In genomic region chr2:230619471-230619870, GRCh38 we compare ENCODE assay signal across 16 cellular contexts.
A peak's percentile ranks its signal among the peaks of the same experiment; 100 is the strongest.
DNase-seq lines count a peak whose midpoint lies in the region; ATAC-seq and TF ChIP-seq lines count a peak whose summit lies in the region.
"Had no signal": no experiment of that assay in that cellular context is flagged by ENCODE, and none has a peak within 500 bp of the region (broad histone marks: within the 10 kb centered on the region; RNA-seq: fewer than 3 reads in every experiment).

No MANE protein-coding gene starts in this region.

- intact Hi-C loops in IMR-90 (cut with micrococcal nuclease), result loop anchor here (10.0 kb wide), 2 partner anchors 695 to 835 kb away; partner anchors contain the start of genes FBXO36 and TRIP12

- H3K14ac ChIP-seq in IMR-90 (replicated peaks; ENCODE audit: low read depth, low read length) (no peak overlapping the region), trophoblast cell (ENCODE audit: low read length) (no peak overlapping the region)

- H2AK5ac ChIP-seq in IMR-90 (ENCODE audit: low read depth, low read length) (no peak overlapping the region), trophoblast cell (ENCODE audit: low read length) (no peak overlapping the region)

- H3K4me1 ChIP-seq in IMR-90 (ENCODE audit: control insufficient read depth, insufficient read depth, low read length), result peaks cover 7% of the 10 kb centered on the region
- H3K4me1 ChIP-seq in trophoblast cell (ENCODE audit: control insufficient read depth in 1 of 2, insufficient read depth in 2 of 2, low read length in 2 of 2), result no peaks in the 10 kb centered on the region
- H3K4me1 ChIP-seq: HAP-1 had no signal

- H4K8ac ChIP-seq in IMR-90 (ENCODE audit: low read depth in 2 of 2, low read length in 2 of 2) (no peak overlapping the region), trophoblast cell (ENCODE audit: low read depth, low read length) (no peak overlapping the region)

- H3K18ac ChIP-seq in IMR-90 (ENCODE audit: low read depth, low read length), result no peak overlapping the region
- H3K18ac ChIP-seq in trophoblast cell (ENCODE audit: low read length), result no peak overlapping the region

- DNase-seq in NCI-H748 (lab: John Stamatoyannopoulos, UW; ENCODE audit: unreplicated experiment), result peak; percentile 58
- no peak for DNase-seq in NCI-H748 treated with DMSO at 0.1 percent for 48 hours (lab: John Stamatoyannopoulos, UW)
- peak; percentile 28 for DNase-seq in IMR-90
- DNase-seq in left kidney (ENCODE audit: low read depth, low spot score), result peak; percentile 87
- no peak for DNase-seq in trophoblast cell
- no peak for DNase-seq in cerebellar nuclear complex (lab: John Stamatoyannopoulos, UW)
- DNase-seq in CD1c-positive myeloid dendritic cell (ENCODE audit: extremely low spot score), result no peak
- DNase-seq: 8988T; CD4-positive, CD25-positive, alpha-beta regulatory T cell; CD8-positive, alpha-beta memory T cell; COR-L47 had no signal

- BruUV-seq in IMR-90 (replicated peaks; lab: Mats Ljungman, UMichigan), result no TSS peak

- no peak overlapping the region for H4K5ac ChIP-seq in IMR-90 (ENCODE audit: low read depth, low read length)

- no peak overlapping the region for H2BK12ac ChIP-seq in trophoblast cell (ENCODE audit: low read length)

- no peak overlapping the region for H3K4me3 ChIP-seq in IMR-90 (ENCODE audit: insufficient read depth, low read depth, low read length)
- H3K4me3 ChIP-seq in trophoblast cell (ENCODE audit: low read depth, low read length), result no peak overlapping the region
- H3K4me3 ChIP-seq: BLaER1 treated with 17β-estradiol and CSF1 and Interleukin-3, amounts not matched to agents 10 nM and 100 nM; HAP-1 had no signal

- no peaks in the 10 kb centered on the region for H3K79me2 ChIP-seq in trophoblast cell (ENCODE audit: control insufficient read depth, insufficient read depth, low read length, poor library complexity)

- H3K9ac ChIP-seq in IMR-90 (ENCODE audit: low read depth, low read length) (no peak overlapping the region), trophoblast cell (ENCODE audit: low read length) (peak overlapping the region; percentile 66)
- H3K9ac ChIP-seq: BLaER1 treated with 17β-estradiol and CSF1 and Interleukin-3, amounts not matched to agents 10 nM and 100 nM had no signal

- ATAC-seq in IMR-90 (ENCODE audit: low read depth), result no peak
- no peak for ATAC-seq in HG03521 (IDR thresholded peaks at IDR 0.05; ENCODE audit: unreplicated experiment)
- ATAC-seq: HepG2 had no signal

- H3K4me2 ChIP-seq in IMR-90 (ENCODE audit: low read depth, low read length) (no peak overlapping the region), trophoblast cell (ENCODE audit: low read length) (no peak overlapping the region)
- H3K4me2 ChIP-seq: BLaER1 treated with 17β-estradiol and CSF1 and Interleukin-3, amounts not matched to agents 10 nM and 100 nM had no signal

- no peak for TF ChIP-seq POLR2A in IMR-90 (IDR thresholded peaks at IDR 0.05; ENCODE audit: low read depth, low read length)

- dilution Hi-C loops in IMR-90 (cut with HindIII; ENCODE audit: low sequenced_read_pairs, unreplicated experiment), result no loop called here

- H2AFZ ChIP-seq in IMR-90 (replicated peaks; ENCODE audit: low read length, poor library complexity) (no peak overlapping the region), trophoblast cell (ENCODE audit: insufficient read depth, low read length, poor library complexity) (no peak overlapping the region)

- WGBS in IMR-90 (ENCODE audit: extremely low coverage in 2 of 2, insufficient read length in 1 of 2), 2 experiments, result 100% methylated on average over 1 of the region's 8 CpGs; no CpG with 5 or more reads in 1 of the 2 experiments
- WGBS in trophoblast cell (ENCODE audit: extremely low coverage, insufficient coverage, insufficient read length), result no CpG with 5 or more reads among the region's 8 CpGs

- no peak for TF ChIP-seq CTCF in IMR-90 (conservative IDR thresholded peaks at IDR 0.05; ENCODE audit: low read depth, low read length)

- H3K36me3 ChIP-seq in IMR-90 (ENCODE audit: control insufficient read depth, insufficient read depth, low read length), result no peaks in the 10 kb centered on the region
- no peaks in the 10 kb centered on the region for H3K36me3 ChIP-seq in trophoblast cell (ENCODE audit: control insufficient read depth in 1 of 2, insufficient read depth in 2 of 2, low read length in 2 of 2)
- H3K36me3 ChIP-seq: BLaER1 treated with 17β-estradiol and CSF1 and Interleukin-3, amounts not matched to agents 10 nM and 100 nM; HAP-1 had no signal

- no peaks in the 10 kb centered on the region for H4K20me1 ChIP-seq in IMR-90 (ENCODE audit: insufficient read depth, low read length)
- H4K20me1 ChIP-seq: BLaER1 treated with 17β-estradiol and CSF1 and Interleukin-3, amounts not matched to agents 10 nM and 100 nM had no signal

- in situ Hi-C loops in IMR-90 (cut with MboI; ENCODE audit: low sequenced_read_pairs), result loop anchor here (10.0 to 25.0 kb wide), 2 partner anchors 185 to 807 kb away; no protein-coding TSS in a partner anchor

- H4K12ac ChIP-seq in trophoblast cell (ENCODE audit: low read depth, low read length), result no peak overlapping the region

- H2BK120ac ChIP-seq in IMR-90 (ENCODE audit: low read depth, low read length), result no peak overlapping the region
- no peak overlapping the region for H2BK120ac ChIP-seq in trophoblast cell (ENCODE audit: insufficient read depth, low read length, poor library complexity)

- H3K27me3 ChIP-seq in IMR-90 (ENCODE audit: control insufficient read depth, insufficient read depth, low read length) (no peaks in the 10 kb centered on the region), trophoblast cell (ENCODE audit: insufficient read depth, low read length) (no peaks in the 10 kb centered on the region)
- H3K27me3 ChIP-seq: BLaER1 treated with 17β-estradiol and CSF1 and Interleukin-3, amounts not matched to agents 10 nM and 100 nM had no signal

- CTCF ChIA-PET in IMR-90 (lab: Yijun Ruan, JAX), result interaction anchor here (0.6 kb wide), 1 partner anchor 26 kb away, joined by 8 read pairs; no protein-coding TSS in a partner anchor

- no peak for TF ChIP-seq RAD21 in IMR-90 (IDR thresholded peaks at IDR 0.05; ENCODE audit: low read length)

- H2BK5ac ChIP-seq in IMR-90 (ENCODE audit: low read depth, low read length, poor library complexity, severe bottlenecking) (no peak overlapping the region), trophoblast cell (ENCODE audit: low read depth, low read length, poor library complexity) (no peak overlapping the region)

- no peaks in the 10 kb centered on the region; a peak in 1 of 4 replicates for H3K79me1 ChIP-seq in IMR-90 (ENCODE audit: low read depth in 1 of 2, low read length in 2 of 2)
- H3K79me1 ChIP-seq in trophoblast cell (ENCODE audit: low read length), result no peaks in the 10 kb centered on the region

- no peak overlapping the region for H2AK9ac ChIP-seq in IMR-90 (replicated peaks; ENCODE audit: low read depth, low read length, poor library complexity)

- H3K23ac ChIP-seq in IMR-90 (ENCODE audit: low read depth, low read length) (no peak overlapping the region), trophoblast cell (ENCODE audit: low read length) (peak overlapping the region; percentile 75)

- H3K27ac ChIP-seq in IMR-90 (ENCODE audit: insufficient read depth, low read length), result no peak overlapping the region
- no peak overlapping the region for H3K27ac ChIP-seq in trophoblast cell (ENCODE audit: low read depth, low read length)
- H3K27ac ChIP-seq: BLaER1 treated with 17β-estradiol and CSF1 and Interleukin-3, amounts not matched to agents 10 nM and 100 nM; HL-60 had no signal

- no peak overlapping the region; the same call in 1 of the 2 replicates for H3K4ac ChIP-seq in IMR-90 (ENCODE audit: low read depth, low read length)
- H3K4ac ChIP-seq in trophoblast cell (ENCODE audit: low read depth, low read length), result no peak overlapping the region

- H3K9me3 ChIP-seq in IMR-90 (ENCODE audit: control insufficient read depth, insufficient read depth, low read length) (no peaks in the 10 kb centered on the region), trophoblast cell (ENCODE audit: insufficient read depth, low read depth, low read length) (no peaks in the 10 kb centered on the region)
- H3K9me3 ChIP-seq: HAP-1 had no signal

- H2BK20ac ChIP-seq in IMR-90 (ENCODE audit: low read depth, low read length), result no peak overlapping the region

- POLR2A ChIA-PET in IMR-90 (lab: Charles Lee; ENCODE audit: unreplicated experiment), result no interaction called here

- H3K56ac ChIP-seq in IMR-90 (ENCODE audit: extremely low read depth, insufficient read depth, low read length), result no peak overlapping the region

- no peaks in the 10 kb centered on the region for H3K9me1 ChIP-seq in IMR-90 (ENCODE audit: insufficient read depth, low read length)

- no peak overlapping the region for H4K91ac ChIP-seq in IMR-90 (ENCODE audit: insufficient read depth, low read depth, low read length)
- no peak overlapping the region for H4K91ac ChIP-seq in trophoblast cell (ENCODE audit: low read depth, low read length)

- H2BK15ac ChIP-seq in IMR-90 (ENCODE audit: low read depth, low read length), result no peak overlapping the region

TF ChIP-seq in IMR-90, 13 proteins besides CTCF, POLR2A, EP300 and RAD21:
- no peak for TF ChIP-seq MAFK (IDR thresholded peaks at IDR 0.05; ENCODE audit: low read depth, low read length)

Comparison
In these comparisons a context has a peak if more than half of its experiments do, and no peak if none do; other contexts are left out.
1. DNase-seq: peak in NCI-H748 (single experiment), IMR-90 (single experiment) and left kidney (single experiment); none in NCI-H748 treated with DMSO at 0.1 percent for 48 hours (single experiment), trophoblast cell (0 of 2), cerebellar nuclear complex (0 of 2) and CD1c-positive myeloid dendritic cell (single experiment).